ENCODE assay signal across 8 cellular contexts in genomic region chr18:3605562-3606443, GRCh38.
DNase-seq lines count a peak whose midpoint lies in the region; ATAC-seq, FAIRE-seq and TF ChIP-seq lines count a peak whose summit lies in the region.

No MANE protein-coding gene starts in this region.

- H3K36me3 ChIP-seq in OCI-LY1 (ENCODE audit: insufficient read depth, low read length) (no peaks in the 10 kb centered on the region), bronchial epithelial cell (ENCODE audit: control insufficient read depth, insufficient read depth, low read length) (no peaks in the 10 kb centered on the region)

- DNase-seq in EH (ENCODE audit: low read depth), result peak; percentile 79
- peak; percentile 36 for DNase-seq in bronchial epithelial cell (ENCODE audit: low read depth)
- peak; percentile 33 to 65 for DNase-seq in lung microvascular endothelial cell (ENCODE audit: low read depth in 2 of 2)
- DNase-seq in glutamatergic neuron, result no peak
- DNase-seq in stimulated activated CD4-positive, alpha-beta T cell treated with anti-CD3 and anti-CD28 coated beads, Interleukin-4, amount 100 ng/mL, for 4 hours, result no peak

- no peak for TF ChIP-seq CTCF in OCI-LY1 (IDR thresholded peaks at IDR 0.05; ENCODE audit: low read length)
- TF ChIP-seq CTCF in bronchial epithelial cell (IDR thresholded peaks at IDR 0.05; ENCODE audit: insufficient read depth, low read length, severe bottlenecking), result no peak
- no peak for TF ChIP-seq CTCF in glutamatergic neuron (IDR thresholded peaks at IDR 0.05; ENCODE audit: partially characterized antibody, unreplicated experiment)

- no peak for ATAC-seq in GM18909 (IDR thresholded peaks at IDR 0.05; ENCODE audit: poor library complexity, unreplicated experiment)
- no peak for ATAC-seq in GM21737 (IDR thresholded peaks at IDR 0.05; ENCODE audit: unreplicated experiment)

- H3K79me2 ChIP-seq in OCI-LY1 (ENCODE audit: insufficient read depth, low read length), result no peaks in the 10 kb centered on the region

- H3K27ac Mint-ChIP-seq in glutamatergic neuron (ENCODE audit: unreplicated experiment), result no peak overlapping the region

- H3K4me3 ChIP-seq in OCI-LY1 (ENCODE audit: low read depth, low read length, poor library complexity, severe bottlenecking) (peak overlapping the region; percentile 19), bronchial epithelial cell (ENCODE audit: low read depth, low read length) (peak overlapping the region; percentile 49)

- no peaks in the 10 kb centered on the region for H3F3A ChIP-seq in OCI-LY1 (ENCODE audit: insufficient read depth, low read length)

- H3K27me3 ChIP-seq in OCI-LY1 (ENCODE audit: insufficient read depth, low read length), result no peaks in the 10 kb centered on the region
- H3K27me3 ChIP-seq in bronchial epithelial cell (ENCODE audit: control insufficient read depth, insufficient read depth, low read length), result no peaks in the 10 kb centered on the region

- H3K9me3 Mint-ChIP-seq in glutamatergic neuron (ENCODE audit: unreplicated experiment), result no peaks in the 10 kb centered on the region

- FAIRE-seq in bronchial epithelial cell (lab: Jason Lieb, UNC), result no peak

- no peak overlapping the region for H3K4me3 Mint-ChIP-seq in glutamatergic neuron (ENCODE audit: unreplicated experiment)

- peak overlapping the region; percentile 81 for H3K27ac ChIP-seq in OCI-LY1 (ENCODE audit: low read depth, low read length, poor library complexity, severe bottlenecking)

- no peaks in the 10 kb centered on the region for H3K9me3 ChIP-seq in OCI-LY1 (ENCODE audit: low read length)

- no peaks in the 10 kb centered on the region for H3K36me3 Mint-ChIP-seq in glutamatergic neuron (ENCODE audit: unreplicated experiment)

- H3K9me2 ChIP-seq in OCI-LY1 (ENCODE audit: low read depth, low read length), result no peaks in the 10 kb centered on the region

- peak overlapping the region; percentile 56 for H3K9ac ChIP-seq in OCI-LY1 (ENCODE audit: low read length)

- H3K4me2 ChIP-seq in OCI-LY1 (ENCODE audit: low read length), result peak overlapping the region; percentile 80

- H4K20me1 ChIP-seq in OCI-LY1 (ENCODE audit: insufficient read depth, low read length), result no peaks in the 10 kb centered on the region

- no peak overlapping the region for H2AFZ ChIP-seq in OCI-LY1 (ENCODE audit: low read length)

- H3K27me3 Mint-ChIP-seq in glutamatergic neuron (ENCODE audit: unreplicated experiment), result no peaks in the 10 kb centered on the region

- peaks cover 46% of the 10 kb centered on the region for H3K4me1 ChIP-seq in OCI-LY1 (ENCODE audit: insufficient read depth, low read length, severe bottlenecking)

- H3K4me1 Mint-ChIP-seq in glutamatergic neuron (ENCODE audit: low read depth, unreplicated experiment), result no peaks in the 10 kb centered on the region

Comparison
In these comparisons a context has a peak if more than half of its experiments do, and no peak if none do; other contexts are left out.
1. DNase-seq: peak in EH (single experiment), bronchial epithelial cell (single experiment) and lung microvascular endothelial cell (2 of 2); none in glutamatergic neuron (single experiment) and stimulated activated CD4-positive, alpha-beta T cell treated with anti-CD3 and anti-CD28 coated beads, Interleukin-4, amount 100 ng/mL, for 4 hours (0 of 2).